In the genomic region with DNA sequence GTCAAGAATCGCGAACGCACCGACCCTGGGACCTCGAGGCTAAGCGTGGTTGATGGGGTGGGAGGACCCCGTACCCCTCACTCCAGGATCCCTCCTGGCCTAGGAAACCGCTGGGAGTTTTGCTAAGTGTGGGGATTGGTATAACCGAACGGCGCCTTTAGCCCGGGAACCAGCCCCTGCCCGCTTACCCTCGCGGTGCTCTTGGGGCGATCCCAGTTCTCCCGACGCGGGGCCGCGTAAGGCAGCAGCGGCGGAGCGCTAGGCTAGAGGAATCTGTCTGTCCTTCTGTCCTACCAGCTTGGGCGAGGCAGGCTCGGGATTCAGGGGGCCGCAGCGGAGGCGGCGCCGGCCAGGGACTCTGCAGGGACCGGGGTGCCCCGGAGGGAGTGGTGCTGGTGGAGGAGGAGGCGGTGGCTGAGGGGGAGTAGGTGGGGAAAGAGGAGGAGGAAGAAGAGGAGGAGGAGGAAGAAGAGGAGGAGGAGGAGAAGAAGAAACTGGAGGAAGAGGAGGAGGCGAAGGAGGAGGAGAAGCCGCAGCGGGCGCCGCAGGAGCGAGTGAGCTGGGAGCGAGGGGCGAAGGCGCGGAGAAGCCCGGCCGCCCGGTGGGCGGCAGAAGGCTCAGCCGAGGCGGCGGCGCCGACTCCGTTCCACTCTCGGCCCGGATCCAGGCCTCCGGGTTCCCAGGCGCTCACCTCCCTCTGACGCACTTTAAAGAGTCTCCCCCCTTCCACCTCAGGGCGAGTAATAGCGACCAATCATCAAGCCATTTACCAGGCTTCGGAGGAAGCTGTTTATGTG, we compare ENCODE assay signal across 1 cellular context.
A peak's percentile ranks its signal among the peaks of the same experiment; 100 is the strongest.
TF ChIP-seq lines count a peak whose summit lies in the region.

No MANE protein-coding gene starts in this region.

TF ChIP-seq in WTC11, 78 proteins besides CTCF, POLR2A, EP300 and RAD21 (continued from another document):
- TF ChIP-seq, protein P1, sequence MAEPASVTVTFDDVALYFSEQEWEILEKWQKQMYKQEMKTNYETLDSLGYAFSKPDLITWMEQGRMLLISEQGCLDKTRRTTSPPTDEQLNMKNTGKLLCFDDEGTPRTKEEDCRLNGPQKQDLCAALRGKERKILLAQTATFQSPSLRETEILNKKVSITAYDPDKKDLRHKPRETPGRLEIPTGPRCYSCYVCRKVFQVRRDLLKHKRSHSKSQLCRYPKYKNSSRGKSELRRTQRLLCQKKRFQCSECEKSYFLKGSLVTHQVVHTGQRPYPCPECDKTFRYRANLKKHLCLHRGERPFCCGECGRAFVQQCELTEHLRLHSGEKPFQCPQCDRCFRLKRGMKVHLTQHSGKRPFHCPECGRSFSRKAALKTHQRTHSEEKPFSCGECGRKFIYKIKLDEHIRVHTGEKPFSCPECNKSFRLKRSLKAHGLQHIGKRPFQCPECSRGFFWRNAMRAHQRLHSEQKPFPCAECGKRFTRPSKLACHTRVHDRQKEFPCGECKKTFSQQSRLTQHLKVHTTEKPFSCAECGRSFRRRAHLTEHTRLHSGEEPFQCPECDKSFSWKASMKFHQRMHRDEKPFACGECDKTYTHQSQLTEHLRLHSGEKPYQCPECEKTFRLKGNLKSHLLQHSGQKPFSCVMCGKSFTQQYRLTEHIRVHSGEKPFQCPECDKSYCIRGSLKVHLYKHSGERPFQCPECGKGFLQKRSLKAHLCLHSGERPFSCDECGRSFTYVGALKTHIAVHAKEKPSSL (CRISPR knock-in tag; conservative IDR thresholded peaks at IDR 0.05) = no peak
- TF ChIP-seq IRF1 (CRISPR knock-in tag; IDR thresholded peaks at IDR 0.05) = no peak
- no peak for TF ChIP-seq OVOL2 (CRISPR knock-in tag; IDR thresholded peaks at IDR 0.05; ENCODE audit: borderline replicate concordance)
- no peak for TF ChIP-seq EMX1 (CRISPR knock-in tag; IDR thresholded peaks at IDR 0.05)
- TF ChIP-seq, protein P2, sequence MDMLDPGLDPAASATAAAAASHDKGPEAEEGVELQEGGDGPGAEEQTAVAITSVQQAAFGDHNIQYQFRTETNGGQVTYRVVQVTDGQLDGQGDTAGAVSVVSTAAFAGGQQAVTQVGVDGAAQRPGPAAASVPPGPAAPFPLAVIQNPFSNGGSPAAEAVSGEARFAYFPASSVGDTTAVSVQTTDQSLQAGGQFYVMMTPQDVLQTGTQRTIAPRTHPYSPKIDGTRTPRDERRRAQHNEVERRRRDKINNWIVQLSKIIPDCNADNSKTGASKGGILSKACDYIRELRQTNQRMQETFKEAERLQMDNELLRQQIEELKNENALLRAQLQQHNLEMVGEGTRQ (CRISPR knock-in tag; IDR thresholded peaks at IDR 0.05) = no peak
- no peak for TF ChIP-seq AR (CRISPR knock-in tag; IDR thresholded peaks at IDR 0.05)
- TF ChIP-seq JUN (CRISPR knock-in tag; IDR thresholded peaks at IDR 0.05) = no peak
- no peak for TF ChIP-seq ZNF121 (CRISPR knock-in tag; IDR thresholded peaks at IDR 0.05)
- no peak for TF ChIP-seq ZSCAN18 (CRISPR knock-in tag; IDR thresholded peaks at IDR 0.05)
- 0 out of 2 replicates have a peak, but pooled peaks have one; percentile 29 for TF ChIP-seq FOXP4 (CRISPR knock-in tag; IDR thresholded peaks at IDR 0.05)
- TF ChIP-seq SMAD4 (CRISPR knock-in tag; IDR thresholded peaks at IDR 0.05) = no peak
- no peak for TF ChIP-seq SMAD3 (CRISPR knock-in tag; IDR thresholded peaks at IDR 0.05; ENCODE audit: borderline replicate concordance)
- TF ChIP-seq E2F1 (CRISPR knock-in tag; IDR thresholded peaks at IDR 0.05) = no peak
- TF ChIP-seq FOXP1 (CRISPR knock-in tag; IDR thresholded peaks at IDR 0.05; ENCODE audit: borderline replicate concordance) = no peak
- TF ChIP-seq, protein P3, sequence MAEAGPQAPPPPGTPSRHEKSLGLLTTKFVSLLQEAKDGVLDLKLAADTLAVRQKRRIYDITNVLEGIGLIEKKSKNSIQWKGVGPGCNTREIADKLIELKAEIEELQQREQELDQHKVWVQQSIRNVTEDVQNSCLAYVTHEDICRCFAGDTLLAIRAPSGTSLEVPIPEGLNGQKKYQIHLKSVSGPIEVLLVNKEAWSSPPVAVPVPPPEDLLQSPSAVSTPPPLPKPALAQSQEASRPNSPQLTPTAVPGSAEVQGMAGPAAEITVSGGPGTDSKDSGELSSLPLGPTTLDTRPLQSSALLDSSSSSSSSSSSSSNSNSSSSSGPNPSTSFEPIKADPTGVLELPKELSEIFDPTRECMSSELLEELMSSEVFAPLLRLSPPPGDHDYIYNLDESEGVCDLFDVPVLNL (CRISPR knock-in tag; IDR thresholded peaks at IDR 0.05; ENCODE audit: borderline replicate concordance, low read depth) = no peak
- no peak for TF ChIP-seq IRF2 (CRISPR knock-in tag; IDR thresholded peaks at IDR 0.05; ENCODE audit: borderline replicate concordance, low read depth)
- no peak for TF ChIP-seq TCF7 (CRISPR knock-in tag; IDR thresholded peaks at IDR 0.05; ENCODE audit: low read depth)
- TF ChIP-seq, protein P4, sequence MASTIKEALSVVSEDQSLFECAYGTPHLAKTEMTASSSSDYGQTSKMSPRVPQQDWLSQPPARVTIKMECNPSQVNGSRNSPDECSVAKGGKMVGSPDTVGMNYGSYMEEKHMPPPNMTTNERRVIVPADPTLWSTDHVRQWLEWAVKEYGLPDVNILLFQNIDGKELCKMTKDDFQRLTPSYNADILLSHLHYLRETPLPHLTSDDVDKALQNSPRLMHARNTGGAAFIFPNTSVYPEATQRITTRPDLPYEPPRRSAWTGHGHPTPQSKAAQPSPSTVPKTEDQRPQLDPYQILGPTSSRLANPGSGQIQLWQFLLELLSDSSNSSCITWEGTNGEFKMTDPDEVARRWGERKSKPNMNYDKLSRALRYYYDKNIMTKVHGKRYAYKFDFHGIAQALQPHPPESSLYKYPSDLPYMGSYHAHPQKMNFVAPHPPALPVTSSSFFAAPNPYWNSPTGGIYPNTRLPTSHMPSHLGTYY (CRISPR knock-in tag; IDR thresholded peaks at IDR 0.05) = no peak
- no peak for TF ChIP-seq ZNF232 (CRISPR knock-in tag; IDR thresholded peaks at IDR 0.05)
TF ChIP-seq in WTC11: peak in this region for 5.
